In the genomic region with DNA sequence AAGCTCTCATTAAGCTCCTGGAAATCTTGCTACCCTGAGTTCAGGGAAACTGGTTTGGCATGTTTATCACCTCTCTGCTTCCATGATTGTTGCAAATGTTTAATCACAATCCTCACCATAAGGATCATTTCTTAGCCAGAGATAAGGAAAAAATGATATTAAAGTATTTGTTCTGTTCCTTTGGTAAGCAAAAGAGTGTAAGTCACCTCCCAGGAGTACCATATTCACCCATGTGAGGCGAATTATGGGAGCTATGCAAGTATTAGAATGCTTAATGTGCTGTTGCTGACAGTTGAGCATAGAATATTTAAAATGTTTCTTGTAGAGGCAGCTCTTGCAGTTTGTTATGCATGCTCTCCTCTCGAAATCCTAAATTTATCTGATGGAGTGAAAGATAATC, we compare ENCODE assay signal across 15 cellular contexts.
DNase-seq lines count a peak whose midpoint lies in the region; ATAC-seq and TF ChIP-seq lines count a peak whose summit lies in the region.
"Had no signal": no experiment of that assay in that cellular context is flagged by ENCODE, and none has a peak within 500 bp of the region (broad histone marks: within the 10 kb centered on the region; RNA-seq: fewer than 3 reads in every experiment).

No MANE protein-coding gene starts in this region.

- TF ChIP-seq CTCF in 22Rv1 (IDR thresholded peaks at IDR 0.05) = no peak
- TF ChIP-seq CTCF in C4-2B (conservative IDR thresholded peaks at IDR 0.05) = no peak
- no peak for TF ChIP-seq CTCF in upper lobe of right lung (IDR thresholded peaks at IDR 0.05)
- TF ChIP-seq CTCF in SK-N-SH (IDR thresholded peaks at IDR 0.05) = no peak

- H3K9me3 ChIP-seq in upper lobe of right lung = no peaks in the 10 kb centered on the region
- H3K9me3 ChIP-seq in SK-N-SH = no peaks in the 10 kb centered on the region
- H3K9me3 ChIP-seq: BLaER1 had no signal

- CTCF ChIA-PET in SK-N-SH (lab: Yijun Ruan, JAX) = no interaction called here

- no peaks in the 10 kb centered on the region for H3K9me2 ChIP-seq in SK-N-SH

- H3K36me3 ChIP-seq in upper lobe of right lung = no peaks in the 10 kb centered on the region
- no peaks in the 10 kb centered on the region for H3K36me3 ChIP-seq in SK-N-SH (replicated peaks in 1 of 2; ENCODE audit: control insufficient read depth in 1 of 2, insufficient read depth in 2 of 2, low read length in 1 of 2)
- H3K36me3 ChIP-seq: BLaER1 had no signal

- POLR2A ChIA-PET in SK-N-SH (lab: Yijun Ruan, JAX) = no interaction called here

- H4K20me1 ChIP-seq in SK-N-SH (ENCODE audit: insufficient read depth) = no peaks in the 10 kb centered on the region
- H4K20me1 ChIP-seq: BLaER1 had no signal

- H3K4me2 ChIP-seq in SK-N-SH = no peak overlapping the region
- H3K4me2 ChIP-seq: BLaER1 had no signal

- H3K4me1 ChIP-seq in upper lobe of right lung (no peaks in the 10 kb centered on the region), SK-N-SH (ENCODE audit: control insufficient read depth in 1 of 2, insufficient read depth in 2 of 2, low read depth in 1 of 2, low read length in 1 of 2) (no peaks in the 10 kb centered on the region; a peak in 1 of 4 replicates)

- ATAC-seq in upper lobe of right lung = peak; percentile 49

- no peaks in the 10 kb centered on the region for H3F3A ChIP-seq in SK-N-SH (replicated peaks; ENCODE audit: insufficient read depth)

- H3K27me3 ChIP-seq in upper lobe of right lung = no peaks in the 10 kb centered on the region
- H3K27me3 ChIP-seq in SK-N-SH (ENCODE audit: insufficient read depth) = no peaks in the 10 kb centered on the region
- H3K27me3 ChIP-seq: BLaER1 had no signal

- H3K79me2 ChIP-seq in SK-N-SH (ENCODE audit: insufficient read depth) = no peaks in the 10 kb centered on the region

- peak; percentile 3 for DNase-seq in left kidney (ENCODE audit: low read depth, low spot score)
- DNase-seq in upper lobe of right lung = no peak
- DNase-seq in SK-N-SH = no peak
- DNase-seq in dermis blood vessel endothelial cell = no peak
- DNase-seq: CD4-positive, alpha-beta T cell; CD8-positive, alpha-beta memory T cell; DMS153; DMS79 treated with DMSO at 0.1 percent for 48 hours; GF-D8; GM23248; H7; HCEC 1CT had no signal

- intact Hi-C loops in upper lobe of right lung (cut with DNase I) = no loop called here

- H3K9ac ChIP-seq in SK-N-SH = no peak overlapping the region
- H3K9ac ChIP-seq: BLaER1, GM23248 had no signal

- no peak for TF ChIP-seq EP300 in SK-N-SH (IDR thresholded peaks at IDR 0.05; ENCODE audit: borderline replicate concordance in 1 of 2, low read depth in 1 of 2, low read length in 1 of 2)

- no peak overlapping the region for H2AFZ ChIP-seq in SK-N-SH (ENCODE audit: low read depth)
- H2AFZ ChIP-seq: GM23248 had no signal

- no peak overlapping the region for H3K4me3 ChIP-seq in upper lobe of right lung
- H3K4me3 ChIP-seq in SK-N-SH (ENCODE audit: low read depth in 2 of 2, low read length in 1 of 2) = no peak overlapping the region
- H3K4me3 ChIP-seq: BLaER1, GM23248 had no signal

- TF ChIP-seq RAD21 in SK-N-SH (IDR thresholded peaks at IDR 0.05; ENCODE audit: low read length) = no peak

- WGBS in SK-N-SH (ENCODE audit: low lambda C conversion rate) = 0% methylated on average over 2 of the region's 2 CpGs

- H3K27ac ChIP-seq in 22Rv1 = peak overlapping the region; percentile 86
- peak overlapping the region; percentile 95 for H3K27ac ChIP-seq in C4-2B
- no peak overlapping the region for H3K27ac ChIP-seq in upper lobe of right lung
- no peak overlapping the region for H3K27ac ChIP-seq in SK-N-SH (ENCODE audit: low read depth in 2 of 2, low read length in 1 of 2)
- H3K27ac ChIP-seq: BLaER1, GM23248 had no signal

TF ChIP-seq in SK-N-SH, 30 proteins besides CTCF, POLR2A, EP300 and RAD21:
- TF ChIP-seq MXI1 (IDR thresholded peaks at IDR 0.05; ENCODE audit: low read depth, low read length) = no peak

Comparison
In these comparisons a context has a peak if more than half of its experiments do, and no peak if none do; other contexts are left out.
1. H3K27ac ChIP-seq: peak in 22Rv1 (single experiment) and C4-2B (single experiment); none in upper lobe of right lung (single experiment) and SK-N-SH (0 of 2).